ENCODE assay signal across 24 cellular contexts in the genomic region with DNA sequence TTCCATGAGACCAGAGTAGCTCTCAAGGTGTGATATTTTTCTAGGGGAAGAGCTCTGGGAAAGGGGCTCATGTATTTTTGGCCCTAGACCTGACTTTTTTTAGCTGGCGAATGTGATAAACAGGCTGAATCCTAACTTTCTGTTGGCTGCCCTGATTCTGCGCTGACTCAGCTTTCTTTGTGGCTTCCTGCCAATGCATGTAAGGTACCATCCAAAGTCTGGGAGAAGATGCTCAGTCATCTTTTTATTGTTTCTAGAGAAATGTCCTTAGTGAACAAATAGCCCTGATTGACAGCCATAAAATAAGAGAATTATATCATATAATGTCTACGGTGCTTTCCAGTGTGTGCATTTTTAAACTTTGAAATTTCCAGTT.
A peak's percentile ranks its signal among the peaks of the same experiment; 100 is the strongest.
DNase-seq lines count a peak whose midpoint lies in the region; ATAC-seq, FAIRE-seq and TF ChIP-seq lines count a peak whose summit lies in the region.
"Had no signal": no experiment of that assay in that cellular context is flagged by ENCODE, and none has a peak within 500 bp of the region (broad histone marks: within the 10 kb centered on the region; RNA-seq: fewer than 3 reads in every experiment).

No MANE protein-coding gene starts in this region.

- no peak for TF ChIP-seq POLR2A in spleen (IDR thresholded peaks at IDR 0.05)

- intact Hi-C loops in CD4-positive, alpha-beta memory T cell (cut with micrococcal nuclease) = no loop called here
- intact Hi-C loops in spleen (cut with DNase I; ENCODE audit: low total_unique reads) = no loop called here

- no peaks in the 10 kb centered on the region for H3K36me3 Mint-ChIP-seq in CD4-positive, alpha-beta memory T cell
- H3K36me3 Mint-ChIP-seq in activated naive CD4-positive, alpha-beta T cell treated with anti-CD3 and anti-CD28 coated beads, Interleukin-2, amount 50 U/mL, for 72 hours = no peaks in the 10 kb centered on the region
- H3K36me3 Mint-ChIP-seq: activated naive CD8-positive, alpha-beta T cell; WTC11 had no signal

- WGBS in small intestine, 3 donors = 59 to 62% (median 61%) methylated on average over 3 of the region's 3 CpGs
- WGBS in spleen, 5 donors = 51 to 78% (median 69%) methylated on average over 3 of the region's 3 CpGs

- H3K27me3 Mint-ChIP-seq in CD4-positive, alpha-beta memory T cell = peaks cover 0 to 8% of the 10 kb centered on the region in 2 donors

- H3K36me3 ChIP-seq in small intestine (ENCODE audit: control insufficient read depth in 2 of 2, insufficient read depth in 2 of 2, low read length in 2 of 2) (no peaks in the 10 kb centered on the region), spleen (no peaks in the 10 kb centered on the region)
- no peaks in the 10 kb centered on the region for H3K36me3 ChIP-seq in CD4-positive, alpha-beta memory T cell (ENCODE audit: insufficient read depth, low read length)

- peaks cover 5 to 10% (median 9%) of the 10 kb centered on the region in 4 donors for H3K4me1 Mint-ChIP-seq in CD4-positive, alpha-beta memory T cell

- DNase-seq in M059J (ENCODE audit: low read depth) (peak; percentile 51), astrocyte of the spinal cord (ENCODE audit: low read depth, low spot score) (peak; percentile 32), fibroblast of pulmonary artery (ENCODE audit: low read depth) (peak; percentile 79), small intestine (peak; percentile 10), spleen (no peak)
- DNase-seq in CD4-positive, alpha-beta memory T cell = no peak
- DNase-seq in activated naive CD4-positive, alpha-beta T cell treated with anti-CD3 and anti-CD28 coated beads, Interleukin-2, amount 50 U/mL, for 72 hours (ENCODE audit: low spot score in 2 of 2) = no peak
- DNase-seq: activated CD8-positive, alpha-beta T cell treated with anti-CD3 and anti-CD28 coated beads for 36 hours; activated T-cell treated with anti-CD3 and anti-CD28 coated beads, Interleukin-2, amount 50 U/mL, for 72 hours; caudate nucleus; DMS79 treated with DMSO at 0.1 percent for 48 hours; glutamatergic neuron; naive thymus-derived CD8-positive, alpha-beta T cell; NCI-H146; Right ventricle myocardium superior; stimulated activated naive CD4-positive, alpha-beta T cell; trophoblast cell had no signal

- H3K4me1 ChIP-seq in small intestine (ENCODE audit: control insufficient read depth in 2 of 2, insufficient read depth in 1 of 2, low read depth in 1 of 2, low read length in 1 of 2) (peaks cover 0 to 3% of the 10 kb centered on the region in 2 donors), spleen (peaks cover 5 to 13% (median 9%) of the 10 kb centered on the region in 6 donors)
- peaks cover 11% of the 10 kb centered on the region for H3K4me1 ChIP-seq in CD4-positive, alpha-beta memory T cell (ENCODE audit: insufficient read depth, low read length)

- H3K27ac Mint-ChIP-seq in CD4-positive, alpha-beta memory T cell = peak overlapping the region in 1 of 7 donors; percentile 19
- no peak overlapping the region for H3K27ac Mint-ChIP-seq in activated naive CD4-positive, alpha-beta T cell treated with anti-CD3 and anti-CD28 coated beads, Interleukin-2, amount 50 U/mL, for 72 hours
- H3K27ac Mint-ChIP-seq: activated CD8-positive, alpha-beta T cell treated with anti-CD3 and anti-CD28 coated beads for 36 hours; activated naive CD8-positive, alpha-beta T cell; activated T-cell treated with anti-CD3 and anti-CD28 coated beads, Interleukin-2, amount 50 U/mL, for 72 hours; naive thymus-derived CD8-positive, alpha-beta T cell; T-helper 1 cell treated with Interleukin-12 subunit alpha and Interleukin-12 subunit beta and Interleukin-4 antibody, amounts not matched to agents 30 μg/mL and 1 μg/mL, for 36 hours; WTC11 had no signal

- in situ Hi-C loops in astrocyte of the spinal cord (cut with HindIII; ENCODE audit: low sequenced_read_pairs) = loop anchor here (25.0 kb wide), 1 partner anchor 104 kb away; the partner anchor contains the start of gene MBNL2

- POLR2A ChIA-PET in CD4-positive, alpha-beta memory T cell (lab: Charles Lee; ENCODE audit: partially characterized antibody) = interaction anchor here (2.1 kb wide), 1 partner anchor 251 kb away, joined by 8 read pairs; no protein-coding TSS in a partner anchor

- TF ChIP-seq CTCF in astrocyte of the spinal cord (IDR thresholded peaks at IDR 0.05; ENCODE audit: low read depth, low read length) (no peak), fibroblast of pulmonary artery (IDR thresholded peaks at IDR 0.05; ENCODE audit: low read length, missing control alignments) (no peak), spleen (IDR thresholded peaks at IDR 0.05 in 8 of 11, conservative IDR thresholded peaks at IDR 0.05 in 3 of 11) (no peak)

- peak overlapping the region in 1 of 8 donors; percentile 36 for H3K4me3 Mint-ChIP-seq in CD4-positive, alpha-beta memory T cell
- H3K4me3 Mint-ChIP-seq: activated CD8-positive, alpha-beta T cell treated with anti-CD3 and anti-CD28 coated beads for 36 hours; activated naive CD8-positive, alpha-beta T cell; activated T-cell treated with anti-CD3 and anti-CD28 coated beads, Interleukin-2, amount 50 U/mL, for 72 hours; naive thymus-derived CD8-positive, alpha-beta T cell; T-helper 1 cell treated with Interleukin-12 subunit alpha and Interleukin-12 subunit beta and Interleukin-4 antibody, amounts not matched to agents 30 μg/mL and 1 μg/mL, for 36 hours; WTC11 had no signal

- H3K27me3 ChIP-seq in small intestine (ENCODE audit: control insufficient read depth in 2 of 2, insufficient read depth in 2 of 2, low read length in 2 of 2) = no peaks in the 10 kb centered on the region
- no peaks in the 10 kb centered on the region for H3K27me3 ChIP-seq in CD4-positive, alpha-beta memory T cell (ENCODE audit: insufficient read depth, low read length)
- peaks cover 0 to 9% (median 0%) of the 10 kb centered on the region in 7 donors for H3K27me3 ChIP-seq in spleen (replicated peaks in 1 of 7)

- H3K27ac ChIP-seq in small intestine (ENCODE audit: low read depth in 1 of 2, low read length in 1 of 2) (no peak overlapping the region), spleen (no peak overlapping the region)
- H3K27ac ChIP-seq in CD4-positive, alpha-beta memory T cell (ENCODE audit: low read depth, low read length) = no peak overlapping the region
- H3K27ac ChIP-seq: C4-2B had no signal

- ATAC-seq in GM19397 (IDR thresholded peaks at IDR 0.05; ENCODE audit: unreplicated experiment) = no peak
- ATAC-seq in activated naive CD4-positive, alpha-beta T cell treated with anti-CD3 and anti-CD28 coated beads, Interleukin-2, amount 50 U/mL, for 72 hours = no peak
- ATAC-seq: activated CD8-positive, alpha-beta T cell treated with anti-CD3 and anti-CD28 coated beads for 36 hours; activated T-cell treated with anti-CD3 and anti-CD28 coated beads, Interleukin-2, amount 50 U/mL, for 72 hours; HCT116; naive thymus-derived CD8-positive, alpha-beta T cell; WTC11 had no signal

- peaks cover 0 to 5% (median 0%) of the 10 kb centered on the region in 8 donors for H3K9me3 Mint-ChIP-seq in CD4-positive, alpha-beta memory T cell
- no peaks in the 10 kb centered on the region for H3K9me3 Mint-ChIP-seq in activated naive CD4-positive, alpha-beta T cell treated with anti-CD3 and anti-CD28 coated beads, Interleukin-2, amount 50 U/mL, for 72 hours
- H3K9me3 Mint-ChIP-seq: activated CD8-positive, alpha-beta T cell treated with anti-CD3 and anti-CD28 coated beads for 36 hours; activated T-cell treated with anti-CD3 and anti-CD28 coated beads, Interleukin-2, amount 50 U/mL, for 72 hours; naive thymus-derived CD8-positive, alpha-beta T cell; T-helper 1 cell treated with Interleukin-12 subunit alpha and Interleukin-12 subunit beta and Interleukin-4 antibody, amounts not matched to agents 30 μg/mL and 1 μg/mL, for 36 hours had no signal

- no peak for FAIRE-seq in small intestine (lab: Jason Lieb, UNC)

- H3K9me3 ChIP-seq in small intestine (ENCODE audit: control insufficient read depth, low read depth) (no peaks in the 10 kb centered on the region), spleen (no peaks in the 10 kb centered on the region)
- H3K9me3 ChIP-seq in CD4-positive, alpha-beta memory T cell (ENCODE audit: control insufficient read depth in 1 of 2, low read length in 2 of 2) = no peaks in the 10 kb centered on the region

- no peak overlapping the region for H3K4me3 ChIP-seq in astrocyte of the spinal cord (ENCODE audit: low read depth, low read length)
- no peak overlapping the region for H3K4me3 ChIP-seq in fibroblast of pulmonary artery (replicated peaks; ENCODE audit: low read depth, low read length)
- no peak overlapping the region for H3K4me3 ChIP-seq in small intestine (ENCODE audit: low read depth in 1 of 2, low read length in 2 of 2)
- H3K4me3 ChIP-seq in CD4-positive, alpha-beta memory T cell (ENCODE audit: low read length in 2 of 2) = no peak overlapping the region
- H3K4me3 ChIP-seq in spleen = no peak overlapping the region
- H3K4me3 ChIP-seq: lung had no signal

- CTCF ChIA-PET in CD4-positive, alpha-beta memory T cell (lab: Charles Lee; ENCODE audit: partially characterized antibody) = interaction anchor here (1.2 to 10.6 kb wide), 9 partner anchors 16 to 694 kb away, joined by 3 to 443 read pairs (median 12); partner anchors contain the start of gene MBNL2

Comparison
In these comparisons a context has a peak if more than half of its experiments do, and no peak if none do; other contexts are left out.
1. DNase-seq: peak in M059J (single experiment), astrocyte of the spinal cord (single experiment), fibroblast of pulmonary artery (single experiment) and small intestine (single experiment); none in CD4-positive, alpha-beta memory T cell (0 of 5), spleen (single experiment) and activated naive CD4-positive, alpha-beta T cell treated with anti-CD3 and anti-CD28 coated beads, Interleukin-2, amount 50 U/mL, for 72 hours (0 of 2).